8 cellular contexts compared by ENCODE assay signal in the genomic region with DNA sequence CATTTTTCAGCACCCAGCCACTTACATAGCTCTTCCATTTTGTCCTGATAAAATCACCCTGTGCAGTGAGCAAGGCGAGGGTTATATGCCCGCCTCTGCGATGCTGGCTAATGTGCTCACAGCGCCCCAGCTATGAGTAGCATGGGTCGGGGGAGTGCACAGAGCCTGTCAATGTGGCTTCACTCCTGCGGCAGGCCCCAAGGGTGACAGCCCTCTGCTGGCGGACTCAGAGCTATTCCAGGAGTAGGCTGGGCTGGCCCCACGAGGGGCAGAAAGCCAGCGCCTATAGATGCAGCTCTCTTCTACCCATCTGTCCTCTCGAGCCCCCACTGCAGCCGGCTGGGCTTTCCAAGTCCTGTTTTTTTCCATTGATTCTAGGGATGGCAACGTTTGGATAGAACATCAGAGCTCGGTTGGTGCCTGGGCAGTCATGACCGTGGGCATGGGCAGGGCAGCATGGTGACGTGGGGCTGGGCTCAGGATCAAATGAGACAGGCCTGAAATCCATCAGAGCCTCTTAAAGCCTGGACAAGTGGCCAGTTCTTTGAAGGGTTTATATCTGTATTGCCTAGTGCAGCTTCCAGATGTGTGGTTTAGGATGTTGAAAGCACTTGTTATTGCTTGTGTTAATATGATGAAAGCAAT.
DNase-seq lines count a peak whose midpoint lies in the region; TF ChIP-seq lines count a peak whose summit lies in the region.

No MANE protein-coding gene starts in this region.

- H3K4me3 Mint-ChIP-seq in MCF 10A (ENCODE audit: unreplicated experiment) = no peak overlapping the region
- H3K4me3 Mint-ChIP-seq in activated naive CD4-positive, alpha-beta T cell treated with anti-CD3 and anti-CD28 coated beads for 36 hours = no peak overlapping the region

- no TSS peak for BruUV-seq in MCF 10A (replicated peaks; lab: Mats Ljungman, UMichigan)

- no peaks in the 10 kb centered on the region for H3K27me3 Mint-ChIP-seq in MCF 10A (ENCODE audit: insufficient read depth, unreplicated experiment)
- peaks cover 8% of the 10 kb centered on the region for H3K27me3 Mint-ChIP-seq in activated naive CD4-positive, alpha-beta T cell treated with anti-CD3 and anti-CD28 coated beads for 36 hours (ENCODE audit: low read depth)

- CTCF ChIA-PET in MCF 10A (lab: Yijun Ruan, JAX) = interaction anchor here (0.6 to 1.0 kb wide), 2 partner anchors 39 to 96 kb away, joined by 3 read pairs; no protein-coding TSS in a partner anchor
- CTCF ChIA-PET in activated naive CD4-positive, alpha-beta T cell treated with anti-CD3 and anti-CD28 coated beads for 36 hours (lab: Charles Lee) = interaction anchor here (1.4 kb wide), 1 partner anchor 124 kb away, joined by 3 read pairs; no protein-coding TSS in a partner anchor

- H3K4me3 ChIP-seq in breast epithelium (no peak overlapping the region), brain microvascular endothelial cell (ENCODE audit: low read depth, low read length) (no peak overlapping the region), uterus (no peak overlapping the region)

- no peak for TF ChIP-seq POLR2A in breast epithelium (IDR thresholded peaks at IDR 0.05)
- TF ChIP-seq POLR2A in uterus (IDR thresholded peaks at IDR 0.05) = no peak

- peaks cover 6% of the 10 kb centered on the region for H3K9me3 Mint-ChIP-seq in MCF 10A (ENCODE audit: unreplicated experiment)
- H3K9me3 Mint-ChIP-seq in activated naive CD4-positive, alpha-beta T cell treated with anti-CD3 and anti-CD28 coated beads for 36 hours = peaks cover 3% of the 10 kb centered on the region

- no peak for DNase-seq in breast epithelium (ENCODE audit: low spot score in 2 of 2)
- no peak for DNase-seq in MCF 10A (ENCODE audit: unreplicated experiment)
- DNase-seq in brain microvascular endothelial cell = no peak
- peak; percentile 26 for DNase-seq in inferior parietal cortex (ENCODE audit: extremely low spot score)
- peak; percentile 57 to 66 for DNase-seq in uterus
- no peak for DNase-seq in DMS53 (lab: John Stamatoyannopoulos, UW)
- no peak for DNase-seq in NK-92 treated with Interleukin-12 subunit alpha and Interleukin-12 subunit beta, amount 100 ng/mL, for 24 hours (lab: John Stamatoyannopoulos, UW)
- no peak for DNase-seq in activated naive CD4-positive, alpha-beta T cell treated with anti-CD3 and anti-CD28 coated beads for 36 hours

- H3K27ac Mint-ChIP-seq in MCF 10A (ENCODE audit: low read depth, unreplicated experiment) = no peak overlapping the region
- no peak overlapping the region for H3K27ac Mint-ChIP-seq in activated naive CD4-positive, alpha-beta T cell treated with anti-CD3 and anti-CD28 coated beads for 36 hours

- H3K36me3 ChIP-seq in breast epithelium = no peaks in the 10 kb centered on the region
- no peaks in the 10 kb centered on the region for H3K36me3 ChIP-seq in brain microvascular endothelial cell (replicated peaks)
- H3K36me3 ChIP-seq in uterus = no peaks in the 10 kb centered on the region

- H3K27ac ChIP-seq in breast epithelium (peak overlapping the region; percentile 90 to 95), brain microvascular endothelial cell (no peak overlapping the region), uterus (peak overlapping the region; percentile 70 to 78)

- H3K9me3 ChIP-seq in breast epithelium = no peaks in the 10 kb centered on the region
- no peaks in the 10 kb centered on the region for H3K9me3 ChIP-seq in uterus

- H3K4me1 ChIP-seq in breast epithelium (peaks cover 3 to 29% of the 10 kb centered on the region in 2 donors), uterus (peaks cover 6 to 7% of the 10 kb centered on the region in 2 donors)

- POLR2A ChIA-PET in MCF 10A (lab: Yijun Ruan, JAX) = interaction anchor here (1.5 to 2.0 kb wide), 2 partner anchors 10 to 21 kb away, joined by 4 to 7 read pairs; no protein-coding TSS in a partner anchor

- peaks cover 14% of the 10 kb centered on the region for H3K4me1 Mint-ChIP-seq in MCF 10A (ENCODE audit: insufficient read depth, unreplicated experiment)
- no peaks in the 10 kb centered on the region for H3K4me1 Mint-ChIP-seq in activated naive CD4-positive, alpha-beta T cell treated with anti-CD3 and anti-CD28 coated beads for 36 hours (ENCODE audit: low read depth)

- no peaks in the 10 kb centered on the region for H3K36me3 Mint-ChIP-seq in MCF 10A (ENCODE audit: insufficient read depth, unreplicated experiment)
- peaks cover 1% of the 10 kb centered on the region for H3K36me3 Mint-ChIP-seq in activated naive CD4-positive, alpha-beta T cell treated with anti-CD3 and anti-CD28 coated beads for 36 hours (ENCODE audit: low read depth)

- intact Hi-C loops in breast epithelium (cut with DNase I; ENCODE audit: low total_unique reads) = no loop called here
- intact Hi-C loops in MCF 10A (cut with micrococcal nuclease) = no loop called here
- intact Hi-C loops in uterus (cut with DNase I; ENCODE audit: low total_unique reads) = no loop called here
- intact Hi-C loops in activated naive CD4-positive, alpha-beta T cell treated with anti-CD3 and anti-CD28 coated beads for 36 hours (cut with micrococcal nuclease) = no loop called here

- no peaks in the 10 kb centered on the region for H3K27me3 ChIP-seq in breast epithelium
- no peaks in the 10 kb centered on the region for H3K27me3 ChIP-seq in brain microvascular endothelial cell (replicated peaks)
- H3K27me3 ChIP-seq in uterus = no peaks in the 10 kb centered on the region

- TF ChIP-seq CTCF in breast epithelium (IDR thresholded peaks at IDR 0.05) = no peak
- no peak for TF ChIP-seq CTCF in MCF 10A (IDR thresholded peaks at IDR 0.05; ENCODE audit: unreplicated experiment)
- TF ChIP-seq CTCF in brain microvascular endothelial cell (IDR thresholded peaks at IDR 0.05; ENCODE audit: low read depth, low read length, missing control alignments) = peak; percentile 48
- TF ChIP-seq CTCF in uterus (IDR thresholded peaks at IDR 0.05) = peak in 1 of 4 experiments; percentile 8

- in situ Hi-C loops in brain microvascular endothelial cell (cut with HindIII; ENCODE audit: low pct_ligation_motif_present, low sequenced_read_pairs) = no loop called here

Comparison
In these comparisons a context has a peak if more than half of its experiments do, and no peak if none do; other contexts are left out.
1. DNase-seq: peak in inferior parietal cortex (single experiment) and uterus (2 of 2); none in breast epithelium (0 of 2), MCF 10A (single experiment), brain microvascular endothelial cell (single experiment), DMS53 (single experiment), NK-92 treated with Interleukin-12 subunit alpha and Interleukin-12 subunit beta, amount 100 ng/mL, for 24 hours (single experiment) and activated naive CD4-positive, alpha-beta T cell treated with anti-CD3 and anti-CD28 coated beads for 36 hours (single experiment).